In genomic region chr5:53481354-53481886, GRCh38 we compare ENCODE assay signal across 9 cellular contexts. TPM values are rescaled to one million over a fixed set of nuclear protein-coding genes. Genes with fewer than 3 reads are reported as not detected.
DNase-seq lines count a peak whose midpoint lies in the region; ATAC-seq and TF ChIP-seq lines count a peak whose summit lies in the region.
"Had no signal": no experiment of that assay in that cellular context is flagged by ENCODE, and none has a peak within 500 bp of the region (broad histone marks: within the 10 kb centered on the region; RNA-seq: fewer than 3 reads in every experiment).

No MANE protein-coding gene starts in this region.

- H3K36me3 Mint-ChIP-seq in activated CD4-positive, alpha-beta T cell treated with anti-CD3 and anti-CD28 coated beads, Interleukin-2, amount 10 ng/mL, durations not matched to agents 24 days and 14 days (ENCODE audit: low read depth), result no peaks in the 10 kb centered on the region
- no peaks in the 10 kb centered on the region for H3K36me3 Mint-ChIP-seq in activated naive CD8-positive, alpha-beta T cell treated with anti-CD3 and anti-CD28 coated beads, Interleukin-2, amount 50 U/mL, for 24 hours (ENCODE audit: low read depth)

- H3K4me1 ChIP-seq in thoracic aorta (ENCODE audit: control insufficient read depth in 1 of 2, low read depth in 2 of 2), result peaks cover 0 to 24% of the 10 kb centered on the region in 2 donors

- H3K27me3 ChIP-seq in kidney epithelial cell (ENCODE audit: control insufficient read depth, insufficient read depth, low read length) (peaks cover 36% of the 10 kb centered on the region), thoracic aorta (replicated peaks; ENCODE audit: insufficient read depth) (no peaks in the 10 kb centered on the region)

- H3K9me3 Mint-ChIP-seq in activated CD4-positive, alpha-beta T cell treated with anti-CD3 and anti-CD28 coated beads, Interleukin-2, amount 10 ng/mL, durations not matched to agents 24 days and 14 days, result no peaks in the 10 kb centered on the region
- H3K9me3 Mint-ChIP-seq in activated naive CD8-positive, alpha-beta T cell treated with anti-CD3 and anti-CD28 coated beads, Interleukin-2, amount 50 U/mL, for 24 hours, result no peaks in the 10 kb centered on the region

- H3K27ac Mint-ChIP-seq in activated CD4-positive, alpha-beta T cell treated with anti-CD3 and anti-CD28 coated beads, Interleukin-2, amount 10 ng/mL, durations not matched to agents 24 days and 14 days, result no peak overlapping the region
- no peak overlapping the region for H3K27ac Mint-ChIP-seq in activated naive CD8-positive, alpha-beta T cell treated with anti-CD3 and anti-CD28 coated beads, Interleukin-2, amount 50 U/mL, for 24 hours

- H3K36me3 ChIP-seq in kidney epithelial cell (ENCODE audit: control insufficient read depth, insufficient read depth, low read length), result no peaks in the 10 kb centered on the region
- no peaks in the 10 kb centered on the region for H3K36me3 ChIP-seq in thoracic aorta

- peaks cover 66% of the 10 kb centered on the region for H3K27me3 Mint-ChIP-seq in activated CD4-positive, alpha-beta T cell treated with anti-CD3 and anti-CD28 coated beads, Interleukin-2, amount 10 ng/mL, durations not matched to agents 24 days and 14 days
- H3K27me3 Mint-ChIP-seq in activated naive CD8-positive, alpha-beta T cell treated with anti-CD3 and anti-CD28 coated beads, Interleukin-2, amount 50 U/mL, for 24 hours, result peaks cover 69% of the 10 kb centered on the region

- no peak for DNase-seq in activated CD4-positive, alpha-beta T cell treated with anti-CD3 and anti-CD28 coated beads, Interleukin-2, amount 10 ng/mL, durations not matched to agents 24 days and 14 days
- DNase-seq in activated CD4-positive, alpha-beta T cell treated with anti-CD3 and anti-CD28 coated beads, Interleukin-2, amount 50 U/mL, for 4 hours, result no peak
- DNase-seq in activated naive CD8-positive, alpha-beta T cell treated with anti-CD3 and anti-CD28 coated beads, Interleukin-2, amount 50 U/mL, for 24 hours, result no peak
- DNase-seq in kidney epithelial cell (ENCODE audit: low read depth) (no peak), thoracic aorta (ENCODE audit: low spot score) (no peak)
- DNase-seq: NCI-H2081 treated with DMSO at 0.1 percent for 48 hours had no signal

- peaks cover 31% of the 10 kb centered on the region for H3K4me1 Mint-ChIP-seq in activated CD4-positive, alpha-beta T cell treated with anti-CD3 and anti-CD28 coated beads, Interleukin-2, amount 10 ng/mL, durations not matched to agents 24 days and 14 days
- H3K4me1 Mint-ChIP-seq in activated naive CD8-positive, alpha-beta T cell treated with anti-CD3 and anti-CD28 coated beads, Interleukin-2, amount 50 U/mL, for 24 hours, result peaks cover 27% of the 10 kb centered on the region

- H3K9me3 ChIP-seq in thoracic aorta, result no peaks in the 10 kb centered on the region

- ATAC-seq in activated naive CD8-positive, alpha-beta T cell treated with anti-CD3 and anti-CD28 coated beads, Interleukin-2, amount 50 U/mL, for 24 hours, result no peak
- ATAC-seq in thoracic aorta (ENCODE audit: insufficient number of reproducible peaks, low FRiP score, low read depth), result no peak
- ATAC-seq in esophagus mucosa, result no peak
- no peak for ATAC-seq in GM21529 (IDR thresholded peaks at IDR 0.05; ENCODE audit: unreplicated experiment)
- no peak for ATAC-seq in GM21367 (IDR thresholded peaks at IDR 0.05; ENCODE audit: unreplicated experiment)

- H3K27ac ChIP-seq in thoracic aorta, result peak overlapping the region; percentile 46 to 67

- intact Hi-C loops in activated CD4-positive, alpha-beta T cell treated with anti-CD3 and anti-CD28 coated beads, Interleukin-2, amount 10 ng/mL, durations not matched to agents 24 days and 14 days (cut with micrococcal nuclease), result loop anchor here (5.0 to 10.0 kb wide), 3 partner anchors 293 to 831 kb away; partner anchors contain the start of gene ARL15

- H3K4me3 ChIP-seq in kidney epithelial cell (ENCODE audit: low read depth, low read length) (peak overlapping the region; percentile 39), thoracic aorta (peak overlapping the region; percentile 96)

- TF ChIP-seq CTCF in kidney epithelial cell (IDR thresholded peaks at IDR 0.05; ENCODE audit: insufficient read depth, low read length, poor library complexity, severe bottlenecking) (no peak), thoracic aorta (IDR thresholded peaks at IDR 0.05) (no peak)

- peak overlapping the region; percentile 89 for H3K4me3 Mint-ChIP-seq in activated CD4-positive, alpha-beta T cell treated with anti-CD3 and anti-CD28 coated beads, Interleukin-2, amount 10 ng/mL, durations not matched to agents 24 days and 14 days
- peak overlapping the region; percentile 91 for H3K4me3 Mint-ChIP-seq in activated naive CD8-positive, alpha-beta T cell treated with anti-CD3 and anti-CD28 coated beads, Interleukin-2, amount 50 U/mL, for 24 hours

RNA-seq across cellular contexts. Expression of gene FST, which starts 1.0 kb away (rescaled TPM):
- total RNA-seq in activated CD4-positive, alpha-beta T cell treated with anti-CD3 and anti-CD28 coated beads, Interleukin-2, amount 10 ng/mL, durations not matched to agents 24 days and 14 days, result 0.33 and 0.75 TPM in 2 replicates
- total RNA-seq in kidney epithelial cell (0.33 TPM in 1 of 2 replicates, not detected in the other), thoracic aorta (10 to 100 TPM in 1 of 2 donors, 1 to 10 TPM in 1; 3.9 to 12.6 TPM), esophagus mucosa (2.7 TPM)
